14 cellular contexts compared by ENCODE assay signal in genomic region chr13:48859168-48860105, GRCh38.
DNase-seq lines count a peak whose midpoint lies in the region; ATAC-seq and TF ChIP-seq lines count a peak whose summit lies in the region.
"Had no signal": no experiment of that assay in that cellular context is flagged by ENCODE, and none has a peak within 500 bp of the region (broad histone marks: within the 10 kb centered on the region; RNA-seq: fewer than 3 reads in every experiment).

No MANE protein-coding gene starts in this region.

- no peaks in the 10 kb centered on the region for H3K27me3 Mint-ChIP-seq in progenitor cell of endocrine pancreas
- H3K27me3 Mint-ChIP-seq: effector memory CD8-positive, alpha-beta T cell; T-cell had no signal

- TF ChIP-seq CTCF in GM20000 (IDR thresholded peaks at IDR 0.05; ENCODE audit: extremely low read depth, missing control alignments) (no peak), progenitor cell of endocrine pancreas (IDR thresholded peaks at IDR 0.05; ENCODE audit: unreplicated experiment) (no peak)

- DNase-seq in GM20000 (ENCODE audit: low spot score) (peak; percentile 8), NCI-H69 (lab: John Stamatoyannopoulos, UW) (peak; percentile 6), globus pallidus (ENCODE audit: low spot score) (peak; percentile 33), progenitor cell of endocrine pancreas (ENCODE audit: low spot score, unreplicated experiment) (no peak)
- DNase-seq in stimulated activated CD4-positive, alpha-beta T cell treated with anti-CD3 and anti-CD28 coated beads, Interleukin-4, amount 100 ng/mL, for 4 hours, result no peak
- DNase-seq: COR-L47; effector memory CD8-positive, alpha-beta T cell; IMR-90; NCI-H446 treated with DMSO at 0.1 percent for 48 hours; stimulated activated CD4-positive, alpha-beta T cell treated with anti-CD3 and anti-CD28 coated beads, Interleukin-1b, Interleukin-23, amount 100 ng/mL, for 48 hours; T-cell had no signal

- peak overlapping the region; percentile 84 for H3K27ac Mint-ChIP-seq in progenitor cell of endocrine pancreas
- H3K27ac Mint-ChIP-seq: effector memory CD8-positive, alpha-beta T cell had no signal

- peak overlapping the region; percentile 12 for H3K4me3 Mint-ChIP-seq in progenitor cell of endocrine pancreas (ENCODE audit: low read depth)
- H3K4me3 Mint-ChIP-seq: effector memory CD8-positive, alpha-beta T cell had no signal

- H3K9me3 Mint-ChIP-seq in progenitor cell of endocrine pancreas (ENCODE audit: low read depth), result peaks cover 2% of the 10 kb centered on the region
- H3K9me3 Mint-ChIP-seq: effector memory CD8-positive, alpha-beta T cell; T-cell had no signal

- no peaks in the 10 kb centered on the region for H3K36me3 Mint-ChIP-seq in progenitor cell of endocrine pancreas (ENCODE audit: insufficient read depth)
- H3K36me3 Mint-ChIP-seq: T-cell had no signal

- peaks cover 38% of the 10 kb centered on the region for H3K4me1 Mint-ChIP-seq in progenitor cell of endocrine pancreas (ENCODE audit: low read depth)

- ATAC-seq in GM21423 (IDR thresholded peaks at IDR 0.05; ENCODE audit: unreplicated experiment), result no peak
- ATAC-seq in HG03159 (IDR thresholded peaks at IDR 0.05; ENCODE audit: unreplicated experiment), result no peak
- ATAC-seq in HG03521 (IDR thresholded peaks at IDR 0.05; ENCODE audit: unreplicated experiment), result no peak
- ATAC-seq: effector memory CD8-positive, alpha-beta T cell; T-cell had no signal

Comparison
In these comparisons a context has a peak if more than half of its experiments do, and no peak if none do; other contexts are left out.
1. DNase-seq: peak in GM20000 (single experiment), NCI-H69 (single experiment) and globus pallidus (single experiment); none in progenitor cell of endocrine pancreas (single experiment) and stimulated activated CD4-positive, alpha-beta T cell treated with anti-CD3 and anti-CD28 coated beads, Interleukin-4, amount 100 ng/mL, for 4 hours (0 of 2).